24 cellular contexts compared by ENCODE assay signal in genomic region chr21:28729887-28730286, GRCh38.
DNase-seq lines count a peak whose midpoint lies in the region; ATAC-seq, FAIRE-seq and TF ChIP-seq lines count a peak whose summit lies in the region.
"Had no signal": no experiment of that assay in that cellular context is flagged by ENCODE, and none has a peak within 500 bp of the region (broad histone marks: within the 10 kb centered on the region; RNA-seq: fewer than 3 reads in every experiment).

No MANE protein-coding gene starts in this region.

- no TSS peak for BruUV-seq in HepG2 (replicated peaks; lab: Mats Ljungman, UMichigan)

- H3K4me2 ChIP-seq in HepG2 (ENCODE audit: low read depth, low read length): no peak overlapping the region
- H3K4me2 ChIP-seq: A549 had no signal

- H3K36me3 Mint-ChIP-seq in nephron progenitor cell (ENCODE audit: low read depth): peaks cover 5% of the 10 kb centered on the region
- H3K36me3 Mint-ChIP-seq: CD4-positive, alpha-beta memory T cell had no signal

- in situ Hi-C loops in HepG2 (cut with HindIII; ENCODE audit: extremely low pct_ligation_motif_present, low pct_unique_long_range_greater_than_20kb): no loop called here

- TF ChIP-seq POLR2A in HepG2 (IDR thresholded peaks at IDR 0.05; ENCODE audit: insufficient read depth in 1 of 2, low read depth in 2 of 2, low read length in 2 of 2) (no peak), right lobe of liver (IDR thresholded peaks at IDR 0.05) (no peak)

- H4K20me1 ChIP-seq in HepG2 (ENCODE audit: insufficient read depth, low read length): no peaks in the 10 kb centered on the region

- H3K4me3 Mint-ChIP-seq in nephron progenitor cell: no peak overlapping the region
- H3K4me3 Mint-ChIP-seq: CD4-positive, alpha-beta memory T cell; HFFc6 had no signal

- no peaks in the 10 kb centered on the region for H3K4me1 ChIP-seq in HepG2 (ENCODE audit: insufficient read depth, low read length)
- H3K4me1 ChIP-seq in right lobe of liver: no peaks in the 10 kb centered on the region
- H3K4me1 ChIP-seq: A549, HAP-1 had no signal

- intact Hi-C loops in HepG2 (cut with micrococcal nuclease; ENCODE audit: unreplicated experiment): no loop called here
- intact Hi-C loops in right lobe of liver (cut with DNase I): no loop called here

- H3K4me1 Mint-ChIP-seq in nephron progenitor cell: peaks cover 11% of the 10 kb centered on the region
- H3K4me1 Mint-ChIP-seq: CD4-positive, alpha-beta memory T cell had no signal

- no peak overlapping the region for H3K9ac ChIP-seq in HepG2 (ENCODE audit: insufficient read depth, low read depth, low read length)

- no peaks in the 10 kb centered on the region for H3K9me3 Mint-ChIP-seq in nephron progenitor cell
- H3K9me3 Mint-ChIP-seq: CD4-positive, alpha-beta memory T cell; HFFc6 had no signal

- TF ChIP-seq CTCF in HepG2 (CRISPR knock-in tag; IDR thresholded peaks at IDR 0.05) (no peak), right lobe of liver (IDR thresholded peaks at IDR 0.05) (no peak), WERI-Rb-1 (IDR thresholded peaks at IDR 0.05; ENCODE audit: low read depth, low read length) (no peak), nephron progenitor cell (IDR thresholded peaks at IDR 0.05) (no peak)

- no peaks in the 10 kb centered on the region for H3K79me2 ChIP-seq in HepG2 (ENCODE audit: insufficient read depth, low read length)

- H2AFZ ChIP-seq in HepG2 (ENCODE audit: low read length): no peak overlapping the region

- H3K27me3 ChIP-seq in HepG2 (ENCODE audit: control insufficient read depth in 1 of 2, insufficient read depth in 2 of 2, low read length in 2 of 2): no peaks in the 10 kb centered on the region; a peak in 1 of 5 replicates
- H3K27me3 ChIP-seq in right lobe of liver: no peaks in the 10 kb centered on the region
- H3K27me3 ChIP-seq in WERI-Rb-1 (ENCODE audit: insufficient read depth, low read depth, severe bottlenecking): no peaks in the 10 kb centered on the region

- FAIRE-seq in HepG2 (lab: Jason Lieb, UNC): no peak
- FAIRE-seq: A549, GM12878, H54 had no signal

- H3K36me3 ChIP-seq in HepG2 (replicated peaks in 1 of 2; ENCODE audit: control insufficient read depth in 1 of 2, insufficient read depth in 2 of 2, low read length in 2 of 2): no peaks in the 10 kb centered on the region
- H3K36me3 ChIP-seq in right lobe of liver: no peaks in the 10 kb centered on the region
- no peaks in the 10 kb centered on the region for H3K36me3 ChIP-seq in WERI-Rb-1
- H3K36me3 ChIP-seq: HAP-1 had no signal

- TF ChIP-seq EP300 in HepG2 (IDR thresholded peaks at IDR 0.05; ENCODE audit: low read depth in 2 of 2, low read length in 2 of 2) (no peak), HepG2 (CRISPR knock-in tag; IDR thresholded peaks at IDR 0.05; ENCODE audit: borderline replicate concordance) (no peak)

- no peak for DNase-seq in HepG2 (ENCODE audit: low spot score)
- DNase-seq in right lobe of liver: no peak
- peak; percentile 74 for DNase-seq in WERI-Rb-1
- no peak for DNase-seq in nephron progenitor cell
- DNase-seq in NCI-H1092 treated with DMSO at 0.1 percent for 48 hours (lab: John Stamatoyannopoulos, UW): no peak
- no peak for DNase-seq in left lobe of liver (ENCODE audit: low spot score)
- no peak for DNase-seq in activated CD4-positive, alpha-beta T cell treated with anti-CD3 and anti-CD28 coated beads, Interleukin-2, amount 50 U/mL, for 48 hours
- DNase-seq: ACHN; C1 segment of cervical spinal cord; Calu3; CD4-positive, alpha-beta memory T cell; COR-L47; DMS 273 treated with DMSO at 0.1 percent for 48 hours; DMS79; EL; GDM1; GOT3; HFFc6 had no signal

- H3K27me3 Mint-ChIP-seq in nephron progenitor cell (ENCODE audit: low read depth, poor library complexity): no peaks in the 10 kb centered on the region
- H3K27me3 Mint-ChIP-seq: CD4-positive, alpha-beta memory T cell had no signal

- POLR2A ChIA-PET in HepG2 (lab: Yijun Ruan, JAX): no interaction called here

- ATAC-seq in HepG2: peak; percentile 38; the same call in 1 of the 3 replicates
- ATAC-seq in right lobe of liver: no peak
- ATAC-seq in GM18861 (IDR thresholded peaks at IDR 0.05; ENCODE audit: unreplicated experiment): no peak
- ATAC-seq in left lobe of liver: no peak
- ATAC-seq: A549, GM12878 had no signal

- no peak overlapping the region for H3K4me3 ChIP-seq in HepG2 (replicated peaks in 1 of 3; ENCODE audit: insufficient read depth in 1 of 3, low read depth in 2 of 3, low read length in 3 of 3)
- H3K4me3 ChIP-seq in right lobe of liver: no peak overlapping the region
- H3K4me3 ChIP-seq in WERI-Rb-1 (ENCODE audit: low read depth, low read length): no peak overlapping the region
- H3K4me3 ChIP-seq: A549, GM12878, HAP-1 had no signal

- WGBS in HepG2 (ENCODE audit: low lambda C conversion rate): 21% methylated on average over 6 of the region's 6 CpGs
- WGBS in right lobe of liver (ENCODE audit: insufficient coverage, low coverage, low lambda C conversion rate, missing lambda C conversion rate): 75% methylated on average over 3 of the region's 6 CpGs

- peak overlapping the region; percentile 59 for H3K27ac Mint-ChIP-seq in nephron progenitor cell
- H3K27ac Mint-ChIP-seq: HFFc6 had no signal

- H3K27ac ChIP-seq in HepG2 (ENCODE audit: extremely low read length, insufficient read depth, low read length) (no peak overlapping the region), right lobe of liver (no peak overlapping the region), WERI-Rb-1 (no peak overlapping the region)
- H3K27ac ChIP-seq: 22Rv1, A549 had no signal

- TF ChIP-seq RAD21 in HepG2 (CRISPR knock-in tag; IDR thresholded peaks at IDR 0.05): no peak

- CTCF ChIA-PET in HepG2 (lab: Yijun Ruan, JAX; ENCODE audit: low intra/inter-chr PET ratio, low total read pairs): no interaction called here

- no peaks in the 10 kb centered on the region for H3K9me3 ChIP-seq in HepG2 (ENCODE audit: low read length)
- no peaks in the 10 kb centered on the region for H3K9me3 ChIP-seq in right lobe of liver
- no peaks in the 10 kb centered on the region for H3K9me3 ChIP-seq in WERI-Rb-1 (ENCODE audit: severe bottlenecking)
- H3K9me3 ChIP-seq: A549, HAP-1 had no signal

TF ChIP-seq in HepG2, 621 proteins besides CTCF, POLR2A, EP300 and RAD21:
- TF ChIP-seq ZSCAN21 (CRISPR knock-in tag; IDR thresholded peaks at IDR 0.05; ENCODE audit: borderline replicate concordance): no peak
- TF ChIP-seq RBAK (CRISPR knock-in tag; IDR thresholded peaks at IDR 0.05): 0 out of 2 replicates have a peak, but pooled peaks have one; percentile 59
